ENCODE assay signal across 8 cellular contexts in genomic region chr10:110414563-110415309, GRCh38.
DNase-seq lines count a peak whose midpoint lies in the region; ATAC-seq and TF ChIP-seq lines count a peak whose summit lies in the region.

No MANE protein-coding gene starts in this region.

- H3K9me3 ChIP-seq in Panc1 (ENCODE audit: control insufficient read depth, insufficient read depth, low read depth, low read length) (no peaks in the 10 kb centered on the region), lower lobe of right lung (no peaks in the 10 kb centered on the region)

- CTCF ChIA-PET in Panc1 (lab: Charles Lee) = no interaction called here

- no peak overlapping the region for H3K4me3 ChIP-seq in Panc1 (ENCODE audit: low read depth in 2 of 2, low read length in 2 of 2)
- H3K4me3 ChIP-seq in lower lobe of right lung = no peak overlapping the region

- H3K36me3 ChIP-seq in Panc1 (ENCODE audit: control insufficient read depth, insufficient read depth, low read length) = no peaks in the 10 kb centered on the region
- H3K36me3 ChIP-seq in lower lobe of right lung = no peaks in the 10 kb centered on the region

- peaks cover 91% of the 10 kb centered on the region for H3K4me1 Mint-ChIP-seq in stimulated activated naive CD8-positive, alpha-beta T cell treated with anti-CD3 and anti-CD28 coated beads, Interleukin-15, Interleukin-2, amounts not matched to agents 100 ng/mL and 50 ng/mL, for 24 hours (ENCODE audit: low read depth)
- peaks cover 5% of the 10 kb centered on the region for H3K4me1 Mint-ChIP-seq in glutamatergic neuron (ENCODE audit: low read depth, unreplicated experiment)

- H3K4me1 ChIP-seq in Panc1 (ENCODE audit: control insufficient read depth, insufficient read depth, low read length) = peaks cover 8% of the 10 kb centered on the region; the same call in 1 of the 2 replicates
- H3K4me1 ChIP-seq in lower lobe of right lung = peaks cover 21% of the 10 kb centered on the region

- in situ Hi-C loops in Panc1 (cut with HindIII; ENCODE audit: low pct_unique_long_range_greater_than_20kb, low sequenced_read_pairs) = no loop called here

- H3K27me3 Mint-ChIP-seq in stimulated activated naive CD8-positive, alpha-beta T cell treated with anti-CD3 and anti-CD28 coated beads, Interleukin-15, Interleukin-2, amounts not matched to agents 100 ng/mL and 50 ng/mL, for 24 hours = no peaks in the 10 kb centered on the region
- peaks cover 2% of the 10 kb centered on the region for H3K27me3 Mint-ChIP-seq in glutamatergic neuron (ENCODE audit: unreplicated experiment)

- no TSS peak for BruUV-seq in Panc1 (replicated peaks; lab: Mats Ljungman, UMichigan)

- TF ChIP-seq CTCF in Panc1 (IDR thresholded peaks at IDR 0.05) = no peak
- no peak for TF ChIP-seq CTCF in lower lobe of right lung (IDR thresholded peaks at IDR 0.05)
- no peak for TF ChIP-seq CTCF in glutamatergic neuron (IDR thresholded peaks at IDR 0.05; ENCODE audit: partially characterized antibody, unreplicated experiment)

- intact Hi-C loops in Panc1 (cut with micrococcal nuclease; ENCODE audit: unreplicated experiment) (no loop called here), lower lobe of right lung (cut with DNase I) (no loop called here)

- ATAC-seq in GM18858 (IDR thresholded peaks at IDR 0.05; ENCODE audit: unreplicated experiment) (peak; percentile 77), HG02943 (IDR thresholded peaks at IDR 0.05; ENCODE audit: low read depth, unreplicated experiment) (peak; percentile 81), Panc1 (peak; percentile 64), lower lobe of right lung (peak; percentile 62 to 80)

- H3K27ac Mint-ChIP-seq in stimulated activated naive CD8-positive, alpha-beta T cell treated with anti-CD3 and anti-CD28 coated beads, Interleukin-15, Interleukin-2, amounts not matched to agents 100 ng/mL and 50 ng/mL, for 24 hours = peak overlapping the region; percentile 87
- no peak overlapping the region for H3K27ac Mint-ChIP-seq in glutamatergic neuron (ENCODE audit: unreplicated experiment)

- POLR2A ChIA-PET in Panc1 (lab: Charles Lee) = no interaction called here

- H3K4me3 Mint-ChIP-seq in stimulated activated naive CD8-positive, alpha-beta T cell treated with anti-CD3 and anti-CD28 coated beads, Interleukin-15, Interleukin-2, amounts not matched to agents 100 ng/mL and 50 ng/mL, for 24 hours = peak overlapping the region; percentile 14
- no peak overlapping the region for H3K4me3 Mint-ChIP-seq in glutamatergic neuron (ENCODE audit: unreplicated experiment)

- H3K27ac ChIP-seq in Panc1 (ENCODE audit: low read length) (no peak overlapping the region), lower lobe of right lung (no peak overlapping the region)

- no peaks in the 10 kb centered on the region for H3K36me3 Mint-ChIP-seq in stimulated activated naive CD8-positive, alpha-beta T cell treated with anti-CD3 and anti-CD28 coated beads, Interleukin-15, Interleukin-2, amounts not matched to agents 100 ng/mL and 50 ng/mL, for 24 hours (ENCODE audit: low read depth)
- no peaks in the 10 kb centered on the region for H3K36me3 Mint-ChIP-seq in glutamatergic neuron (ENCODE audit: unreplicated experiment)

- no peaks in the 10 kb centered on the region for H3K9me3 Mint-ChIP-seq in stimulated activated naive CD8-positive, alpha-beta T cell treated with anti-CD3 and anti-CD28 coated beads, Interleukin-15, Interleukin-2, amounts not matched to agents 100 ng/mL and 50 ng/mL, for 24 hours
- peaks cover 7% of the 10 kb centered on the region for H3K9me3 Mint-ChIP-seq in glutamatergic neuron (ENCODE audit: unreplicated experiment)

- DNase-seq in Panc1 (ENCODE audit: low read depth, low spot score) = no peak
- DNase-seq in activated effector memory CD4-positive, alpha-beta T cell treated with anti-CD3 and anti-CD28 coated beads, Interleukin-2, amount 50 U/mL, for 16 hours = peak; percentile 95
- DNase-seq in lower lobe of right lung = no peak
- no peak for DNase-seq in glutamatergic neuron
- no peak for DNase-seq in NCI-H510A treated with DMSO at 0.1 percent for 48 hours (lab: John Stamatoyannopoulos, UW)

- H3K27me3 ChIP-seq in Panc1 (ENCODE audit: control insufficient read depth, insufficient read depth, low read length) = no peaks in the 10 kb centered on the region
- no peaks in the 10 kb centered on the region for H3K27me3 ChIP-seq in lower lobe of right lung (ENCODE audit: low read depth)
